ENCODE assay signal across 13 cellular contexts in the genomic region with DNA sequence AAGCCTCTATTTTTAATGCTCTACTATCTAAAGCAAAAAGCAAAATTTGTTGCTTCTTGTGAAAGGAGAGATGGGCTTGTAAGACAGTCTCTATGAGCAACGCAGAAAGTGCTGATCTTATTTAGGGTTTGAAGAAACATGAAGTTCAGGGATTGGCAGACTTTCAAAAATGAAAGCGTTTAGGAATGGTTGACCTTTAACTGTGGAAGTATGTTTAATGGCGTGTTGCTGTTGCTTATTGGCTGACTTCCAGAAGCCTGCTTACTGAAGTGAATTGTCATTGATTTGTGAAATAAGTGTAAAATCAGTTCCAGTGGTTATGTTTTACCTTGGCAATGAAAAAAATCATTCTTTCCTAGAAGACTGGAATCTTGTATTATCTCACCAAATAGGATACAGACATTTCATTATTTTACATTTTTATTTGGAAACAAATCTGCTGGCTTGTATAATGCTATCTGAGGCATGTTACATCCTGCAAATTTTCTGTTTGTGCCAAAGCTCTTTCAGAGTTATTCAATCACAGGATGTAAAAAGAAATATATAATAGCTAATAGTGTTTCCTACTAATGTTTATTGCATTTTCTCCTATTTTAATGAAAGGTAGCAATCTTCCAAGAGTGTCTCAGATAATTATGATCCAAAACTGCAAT.
DNase-seq lines count a peak whose midpoint lies in the region; ATAC-seq, FAIRE-seq and TF ChIP-seq lines count a peak whose summit lies in the region.
"Had no signal": no experiment of that assay in that cellular context is flagged by ENCODE, and none has a peak within 500 bp of the region (broad histone marks: within the 10 kb centered on the region; RNA-seq: fewer than 3 reads in every experiment).

No MANE protein-coding gene starts in this region.

- DNase-seq in A549 (ENCODE audit: low read depth in 1 of 2, low spot score in 1 of 2) (peak in 1 of 2 experiments; percentile 42), HTR-8/SVneo (ENCODE audit: insufficient read length, low spot score) (peak; percentile 2), SK-MEL-5 (ENCODE audit: low read depth, low spot score) (peak; percentile 87), fibroblast of villous mesenchyme (ENCODE audit: low read depth) (peak; percentile 1), NCI-H1694 treated with DMSO at 0.1 percent for 48 hours (lab: John Stamatoyannopoulos, UW) (no peak), left cardiac atrium (no peak)
- no peak for DNase-seq in effector memory CD8-positive, alpha-beta T cell
- DNase-seq: hypothalamus; NCI-H524; stimulated activated CD4-positive, alpha-beta T cell treated with anti-CD3 and anti-CD28 coated beads, Interleukin-2, amount 100 ng/mL, for 24 hours had no signal

- no peaks in the 10 kb centered on the region for H3K27me3 Mint-ChIP-seq in effector memory CD8-positive, alpha-beta T cell

- in situ Hi-C loops in SK-MEL-5 (cut with HindIII; ENCODE audit: low pct_unique_long_range_greater_than_20kb, low sequenced_read_pairs), result no loop called here

- no peaks in the 10 kb centered on the region for H3K36me3 Mint-ChIP-seq in effector memory CD8-positive, alpha-beta T cell (ENCODE audit: insufficient read depth)

- WGBS in A549 (ENCODE audit: missing lambda C conversion rate), result 2% methylated on average over 3 of the region's 3 CpGs

- peak overlapping the region; percentile 62 for H3K4me2 ChIP-seq in A549
- H3K4me2 ChIP-seq: BLaER1 treated with 17β-estradiol and CSF1 and Interleukin-3, amounts not matched to agents 10 nM and 100 nM had no signal

- ATAC-seq in A549, result no peak
- ATAC-seq in left cardiac atrium, result no peak
- ATAC-seq in effector memory CD8-positive, alpha-beta T cell (replicated peaks), result no peak
- no peak for ATAC-seq in HG03025 (IDR thresholded peaks at IDR 0.05; ENCODE audit: low FRiP score, unreplicated experiment)

- H3K4me3 Mint-ChIP-seq in effector memory CD8-positive, alpha-beta T cell, result no peak overlapping the region

- no peak for TF ChIP-seq CTCF in A549 (IDR thresholded peaks at IDR 0.05)
- TF ChIP-seq CTCF in fibroblast of villous mesenchyme (IDR thresholded peaks at IDR 0.05; ENCODE audit: insufficient read depth, low read depth, low read length), result no peak

- no peak for TF ChIP-seq EP300 in A549 (IDR thresholded peaks at IDR 0.05)

- no peak overlapping the region for H3K27ac ChIP-seq in A549
- H3K27ac ChIP-seq: BLaER1 treated with 17β-estradiol and CSF1 and Interleukin-3, amounts not matched to agents 10 nM and 100 nM had no signal

- H3K4me3 ChIP-seq in A549 (no peak overlapping the region), fibroblast of villous mesenchyme (ENCODE audit: low read depth, low read length) (no peak overlapping the region)
- H3K4me3 ChIP-seq: BLaER1 treated with 17β-estradiol and CSF1 and Interleukin-3, amounts not matched to agents 10 nM and 100 nM had no signal

- H3K4me1 Mint-ChIP-seq in effector memory CD8-positive, alpha-beta T cell (ENCODE audit: low read depth in 2 of 2), result no peaks in the 10 kb centered on the region

- no peak for FAIRE-seq in A549 (lab: Jason Lieb, UNC)
- no peak for FAIRE-seq in HTR-8/SVneo (lab: Jason Lieb, UNC)
- FAIRE-seq: GM19239 had no signal

- peaks cover 0 to 4% of the 10 kb centered on the region in 2 donors for H3K9me3 Mint-ChIP-seq in effector memory CD8-positive, alpha-beta T cell

- CTCF ChIA-PET in A549 (lab: Yijun Ruan, JAX), result no interaction called here

- no peak for TF ChIP-seq RAD21 in A549 (conservative IDR thresholded peaks at IDR 0.05 in 1 of 2, IDR thresholded peaks at IDR 0.05 in 1 of 2)

- intact Hi-C loops in left cardiac atrium (cut with DNase I), result no loop called here

- H3K4me1 ChIP-seq in A549, result peaks cover 9% of the 10 kb centered on the region; the same call in 1 of the 3 replicates
- H3K4me1 ChIP-seq: BLaER1 treated with 17β-estradiol and CSF1 and Interleukin-3, amounts not matched to agents 10 nM and 100 nM had no signal

- H3K27ac Mint-ChIP-seq in effector memory CD8-positive, alpha-beta T cell, result no peak overlapping the region

- POLR2A ChIA-PET in A549 (lab: Yijun Ruan, JAX), result no interaction called here

- TF ChIP-seq POLR2A in A549 (IDR thresholded peaks at IDR 0.05; ENCODE audit: low read length), result no peak

- no peaks in the 10 kb centered on the region for H3K9me3 ChIP-seq in A549
- H3K9me3 ChIP-seq: BLaER1 treated with 17β-estradiol and CSF1 and Interleukin-3, amounts not matched to agents 10 nM and 100 nM had no signal

TF ChIP-seq in A549, 52 proteins besides CTCF, POLR2A, EP300 and RAD21:
- TF ChIP-seq, protein P1, sequence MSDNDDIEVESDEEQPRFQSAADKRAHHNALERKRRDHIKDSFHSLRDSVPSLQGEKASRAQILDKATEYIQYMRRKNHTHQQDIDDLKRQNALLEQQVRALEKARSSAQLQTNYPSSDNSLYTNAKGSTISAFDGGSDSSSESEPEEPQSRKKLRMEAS (IDR thresholded peaks at IDR 0.05), result no peak
- TF ChIP-seq, protein P2, sequence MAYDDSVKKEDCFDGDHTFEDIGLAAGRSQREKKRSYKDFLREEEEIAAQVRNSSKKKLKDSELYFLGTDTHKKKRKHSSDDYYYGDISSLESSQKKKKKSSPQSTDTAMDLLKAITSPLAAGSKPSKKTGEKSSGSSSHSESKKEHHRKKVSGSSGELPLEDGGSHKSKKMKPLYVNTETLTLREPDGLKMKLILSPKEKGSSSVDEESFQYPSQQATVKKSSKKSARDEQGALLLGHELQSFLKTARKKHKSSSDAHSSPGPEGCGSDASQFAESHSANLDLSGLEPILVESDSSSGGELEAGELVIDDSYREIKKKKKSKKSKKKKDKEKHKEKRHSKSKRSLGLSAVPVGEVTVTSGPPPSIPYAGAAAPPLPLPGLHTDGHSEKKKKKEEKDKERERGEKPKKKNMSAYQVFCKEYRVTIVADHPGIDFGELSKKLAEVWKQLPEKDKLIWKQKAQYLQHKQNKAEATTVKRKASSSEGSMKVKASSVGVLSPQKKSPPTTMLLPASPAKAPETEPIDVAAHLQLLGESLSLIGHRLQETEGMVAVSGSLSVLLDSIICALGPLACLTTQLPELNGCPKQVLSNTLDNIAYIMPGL (CRISPR knock-in tag; IDR thresholded peaks at IDR 0.05; ENCODE audit: borderline replicate concordance), result no peak
- TF ChIP-seq CBX2 (IDR thresholded peaks at IDR 0.05; ENCODE audit: borderline replicate concordance, low read depth) (no peak), GATA3 (IDR thresholded peaks at IDR 0.05; ENCODE audit: borderline replicate concordance) (no peak), HEYL (CRISPR knock-in tag; IDR thresholded peaks at IDR 0.05) (no peak), RCOR1 (IDR thresholded peaks at IDR 0.05; ENCODE audit: low read depth, low read length) (no peak)
- TF ChIP-seq, protein P3, sequence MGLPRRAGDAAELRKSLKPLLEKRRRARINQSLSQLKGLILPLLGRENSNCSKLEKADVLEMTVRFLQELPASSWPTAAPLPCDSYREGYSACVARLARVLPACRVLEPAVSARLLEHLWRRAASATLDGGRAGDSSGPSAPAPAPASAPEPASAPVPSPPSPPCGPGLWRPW (IDR thresholded peaks at IDR 0.05), result no peak
- TF ChIP-seq, protein P4, sequence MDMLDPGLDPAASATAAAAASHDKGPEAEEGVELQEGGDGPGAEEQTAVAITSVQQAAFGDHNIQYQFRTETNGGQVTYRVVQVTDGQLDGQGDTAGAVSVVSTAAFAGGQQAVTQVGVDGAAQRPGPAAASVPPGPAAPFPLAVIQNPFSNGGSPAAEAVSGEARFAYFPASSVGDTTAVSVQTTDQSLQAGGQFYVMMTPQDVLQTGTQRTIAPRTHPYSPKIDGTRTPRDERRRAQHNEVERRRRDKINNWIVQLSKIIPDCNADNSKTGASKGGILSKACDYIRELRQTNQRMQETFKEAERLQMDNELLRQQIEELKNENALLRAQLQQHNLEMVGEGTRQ (IDR thresholded peaks at IDR 0.05), result no peak
TF ChIP-seq in A549: peak in this region for 0.

Comparison
In these comparisons a context has a peak if more than half of its experiments do, and no peak if none do; other contexts are left out.
1. DNase-seq: peak in HTR-8/SVneo (single experiment), SK-MEL-5 (single experiment) and fibroblast of villous mesenchyme (single experiment); none in NCI-H1694 treated with DMSO at 0.1 percent for 48 hours (single experiment), left cardiac atrium (single experiment) and effector memory CD8-positive, alpha-beta T cell (0 of 3).